In genomic region chr1:200506471-200506870, GRCh38 we compare ENCODE assay signal across 31 cellular contexts.
"Had no signal": no experiment of that assay in that cellular context is flagged by ENCODE, and none has a peak within 500 bp of the region (broad histone marks: within the 10 kb centered on the region; RNA-seq: fewer than 3 reads in every experiment).

No MANE protein-coding gene starts in this region.

- H3K4me3 ChIP-seq: esophagus squamous epithelium, heart right ventricle, lung, mucosa of descending colon, ovary, psoas muscle, sigmoid colon, thoracic aorta, tibial nerve, upper lobe of left lung had no signal

- H3K9me3 ChIP-seq: esophagus squamous epithelium, heart right ventricle, mucosa of descending colon, ovary, psoas muscle, sigmoid colon, thoracic aorta, tibial nerve, upper lobe of left lung had no signal

- H3K27ac Mint-ChIP-seq: effector memory CD8-positive, alpha-beta T cell; immature natural killer cell; memory B cell; mesothelial cell of epicardium; nephron; stimulated activated memory B cell treated with anti-CD40 and anti-IgM and Interleukin-4, amounts not matched to agents 10 μg/mL and 1 μg/mL and 100 μg/mL, for 72 hours; stimulated activated naive CD8-positive, alpha-beta T cell treated with anti-CD3 and anti-CD28 coated beads, Interleukin-15, Interleukin-2, amounts not matched to agents 100 ng/mL and 50 ng/mL, for 24 hours had no signal

- H3K4me1 Mint-ChIP-seq: immature natural killer cell, memory B cell, mesothelial cell of epicardium, nephron had no signal

- DNase-seq: cortex of kidney; effector memory CD8-positive, alpha-beta T cell; erythroblast; esophagus squamous epithelium; foreskin melanocyte; glutamatergic neuron; heart right ventricle; hypothalamus; immature natural killer cell; islet precursor cell; kidney glomerular epithelial cell; mucosa of descending colon; naive B cell; nucleus accumbens; ovary; posterior cingulate gyrus; psoas muscle; right cardiac atrium; sigmoid colon; stimulated activated CD4-positive, alpha-beta T cell treated with anti-CD3 and anti-CD28 coated beads, Interleukin-2, amount 100 ng/mL, for 24 hours; stimulated activated CD4-positive, alpha-beta T cell treated with anti-CD3 and anti-CD28 coated beads, Interleukin-4, amount 100 ng/mL, for 24 hours had no signal

- H3K27me3 ChIP-seq: ovary, upper lobe of left lung had no signal

- H3K9me3 Mint-ChIP-seq: effector memory CD8-positive, alpha-beta T cell; immature natural killer cell; mesothelial cell of epicardium; nephron; stimulated activated memory B cell treated with anti-CD40 and anti-IgM and Interleukin-4, amounts not matched to agents 10 μg/mL and 1 μg/mL and 100 μg/mL, for 72 hours; stimulated activated naive CD8-positive, alpha-beta T cell treated with anti-CD3 and anti-CD28 coated beads, Interleukin-15, Interleukin-2, amounts not matched to agents 100 ng/mL and 50 ng/mL, for 24 hours had no signal

- H3K4me1 ChIP-seq: esophagus squamous epithelium, heart right ventricle, psoas muscle, tibial nerve had no signal

- H3K36me3 Mint-ChIP-seq: immature natural killer cell; memory B cell; mesothelial cell of epicardium; naive B cell; stimulated activated memory B cell treated with anti-CD40 and anti-IgM and Interleukin-4, amounts not matched to agents 10 μg/mL and 1 μg/mL and 100 μg/mL, for 72 hours had no signal

- H3K36me3 ChIP-seq: esophagus squamous epithelium, heart right ventricle, ovary, sigmoid colon, thoracic aorta, tibial nerve, upper lobe of left lung had no signal

- H3K27ac ChIP-seq: esophagus squamous epithelium, heart right ventricle, ovary, psoas muscle, sigmoid colon, thoracic aorta, tibial nerve, upper lobe of left lung had no signal

- H3K4me3 Mint-ChIP-seq: effector memory CD8-positive, alpha-beta T cell; immature natural killer cell; memory B cell; mesothelial cell of epicardium; naive B cell; nephron; stimulated activated memory B cell treated with anti-CD40 and anti-IgM and Interleukin-4, amounts not matched to agents 10 μg/mL and 1 μg/mL and 100 μg/mL, for 72 hours; stimulated activated naive CD8-positive, alpha-beta T cell treated with anti-CD3 and anti-CD28 coated beads, Interleukin-15, Interleukin-2, amounts not matched to agents 100 ng/mL and 50 ng/mL, for 24 hours had no signal

- ATAC-seq: effector memory CD8-positive, alpha-beta T cell; heart right ventricle; left lobe of liver; mucosa of descending colon; psoas muscle; right cardiac atrium; stimulated activated memory B cell treated with anti-CD40 and anti-IgM and Interleukin-4, amounts not matched to agents 10 μg/mL and 1 μg/mL and 100 μg/mL, for 72 hours had no signal
